In the genomic region with DNA sequence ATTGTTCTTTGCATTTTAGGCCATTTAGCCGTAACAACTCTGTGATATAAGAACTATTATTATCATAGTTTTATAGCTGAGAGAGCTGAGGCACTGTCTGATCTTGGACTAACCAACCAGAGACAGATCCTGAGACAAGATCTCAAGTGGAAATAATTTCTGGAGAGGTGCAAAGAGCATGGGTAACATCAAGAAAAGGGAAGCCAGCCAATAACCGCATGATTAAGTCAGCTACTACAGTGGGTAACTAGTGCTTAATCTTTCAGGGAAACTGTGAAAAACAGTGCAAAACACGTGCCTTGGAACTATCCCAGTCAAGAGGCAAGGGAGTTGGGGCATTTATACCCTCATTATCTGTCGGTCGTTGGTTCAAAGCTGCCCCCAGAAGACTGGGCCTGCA, we compare ENCODE assay signal across 26 cellular contexts.
"Had no signal": no experiment of that assay in that cellular context is flagged by ENCODE, and none has a peak within 500 bp of the region (broad histone marks: within the 10 kb centered on the region; RNA-seq: fewer than 3 reads in every experiment).

No MANE protein-coding gene starts in this region.

- H3K4me2 ChIP-seq: hepatocyte, smooth muscle cell had no signal

- H3K27me3 ChIP-seq: esophagus squamous epithelium, heart left ventricle, hepatocyte, neutrophil, pancreas, suprapubic skin, vagina had no signal

- H3K4me1 ChIP-seq: esophagus squamous epithelium, lower lobe of right lung, pancreas, suprapubic skin, vagina had no signal

- H3K9me3 Mint-ChIP-seq: natural killer cell; stimulated activated naive CD8-positive, alpha-beta T cell treated with anti-CD3 and anti-CD28 coated beads, Interleukin-15, amount 100 ng/mL, for 72 hours had no signal

- H3K27me3 Mint-ChIP-seq: stimulated activated naive CD8-positive, alpha-beta T cell treated with anti-CD3 and anti-CD28 coated beads, Interleukin-15, amount 100 ng/mL, for 72 hours had no signal

- H3K9me3 ChIP-seq: esophagus squamous epithelium, heart left ventricle, lower lobe of right lung, neutrophil, pancreas, suprapubic skin, vagina had no signal

- H2AFZ ChIP-seq: hepatocyte had no signal

- H3K27ac ChIP-seq: coronary artery, esophagus squamous epithelium, heart left ventricle, hepatocyte, lower lobe of right lung, neutrophil, pancreas, suprapubic skin, vagina had no signal

- H3K79me2 ChIP-seq: hepatocyte had no signal

- FAIRE-seq: endothelial cell of umbilical vein, frontal cortex, pancreas had no signal

- DNase-seq: dermis blood vessel endothelial cell; effector memory CD4-positive, alpha-beta T cell; erythroblast; esophagus squamous epithelium; heart left ventricle; left colon; left ventricle myocardium superior; lower lobe of right lung; natural killer cell; pancreas; stimulated activated CD4-positive, alpha-beta T cell treated with anti-CD3 and anti-CD28 coated beads, Interleukin-12 subunit alpha, Interleukin-12 subunit beta, amount 100 ng/mL, for 4 hours; stimulated activated CD4-positive, alpha-beta T cell treated with anti-CD3 and anti-CD28 coated beads, Interleukin-1b, Interleukin-23, amount 100 ng/mL, for 48 hours; stimulated activated CD4-positive, alpha-beta T cell treated with anti-CD3 and anti-CD28 coated beads, Interleukin-4, amount 100 ng/mL, for 1 hour; stimulated activated CD8-positive, alpha-beta memory T cell treated with anti-CD3 and anti-CD28 coated beads, Interleukin-4, amount 100 ng/mL, for 48 hours; stimulated activated naive CD4-positive, alpha-beta T cell; stimulated activated naive CD8-positive, alpha-beta T cell treated with anti-CD3 and anti-CD28 coated beads, Interleukin-15, amount 100 ng/mL, for 72 hours; trophoblast cell had no signal

- H3K36me3 ChIP-seq: esophagus squamous epithelium, heart left ventricle, lower lobe of right lung, neutrophil, pancreas, suprapubic skin, vagina had no signal

- H3K27ac Mint-ChIP-seq: natural killer cell; stimulated activated naive CD8-positive, alpha-beta T cell treated with anti-CD3 and anti-CD28 coated beads, Interleukin-15, amount 100 ng/mL, for 72 hours had no signal

- H3K36me3 Mint-ChIP-seq: natural killer cell had no signal

- H3K4me3 Mint-ChIP-seq: natural killer cell; stimulated activated naive CD8-positive, alpha-beta T cell treated with anti-CD3 and anti-CD28 coated beads, Interleukin-15, amount 100 ng/mL, for 72 hours had no signal

- H3K4me3 ChIP-seq: coronary artery, esophagus squamous epithelium, heart left ventricle, hepatocyte, lower lobe of right lung, pancreas, smooth muscle cell, suprapubic skin, vagina had no signal

- ATAC-seq: heart left ventricle; left colon; left ventricle myocardium superior; lower lobe of right lung; natural killer cell; pancreas; sciatic nerve; stimulated activated naive CD8-positive, alpha-beta T cell treated with anti-CD3 and anti-CD28 coated beads, Interleukin-15, amount 100 ng/mL, for 72 hours had no signal

- H3K4me1 Mint-ChIP-seq: natural killer cell; stimulated activated naive CD8-positive, alpha-beta T cell treated with anti-CD3 and anti-CD28 coated beads, Interleukin-15, amount 100 ng/mL, for 72 hours had no signal
